ENCODE assay signal across 2 cellular contexts in the genomic region with DNA sequence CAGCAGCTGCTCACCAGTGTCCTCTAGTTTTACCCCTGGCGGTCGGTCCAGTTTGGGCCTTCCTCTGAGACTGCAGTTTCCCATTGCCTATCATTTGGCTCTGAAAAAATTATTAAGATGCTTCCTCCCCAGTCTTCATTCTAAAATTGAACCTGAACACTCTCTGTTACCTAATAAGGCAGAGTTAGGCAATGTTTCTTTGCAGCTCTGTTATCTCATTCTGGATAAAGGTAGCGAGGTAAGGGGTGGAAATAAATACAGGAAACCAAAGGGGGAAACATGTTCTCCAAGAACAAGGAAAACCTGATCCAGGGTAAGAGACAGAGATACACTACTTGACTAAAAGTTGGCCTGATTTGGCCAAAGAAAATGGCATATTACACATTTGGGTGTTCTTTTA.
TF ChIP-seq lines count a peak whose summit lies in the region.

No MANE protein-coding gene starts in this region.

TF ChIP-seq in HepG2, 621 proteins besides CTCF, POLR2A, EP300 and RAD21 (continued from another document):
- TF ChIP-seq SRF (IDR thresholded peaks at IDR 0.05; ENCODE audit: low read depth, low read length) (peak; percentile 76), SOX6 (IDR thresholded peaks at IDR 0.05) (no peak), SOX6 (CRISPR knock-in tag; IDR thresholded peaks at IDR 0.05) (0 out of 2 replicates have a peak, but pooled peaks have one; percentile 24), ZNF253 (CRISPR knock-in tag; IDR thresholded peaks at IDR 0.05; ENCODE audit: borderline replicate concordance) (no peak), BCL6 (CRISPR knock-in tag; IDR thresholded peaks at IDR 0.05) (0 out of 2 replicates have a peak, but pooled peaks have one; percentile 34), CEBPG (CRISPR knock-in tag; IDR thresholded peaks at IDR 0.05) (peak; percentile 65; the same call in 1 of the 2 replicates)
- TF ChIP-seq, protein P1, sequence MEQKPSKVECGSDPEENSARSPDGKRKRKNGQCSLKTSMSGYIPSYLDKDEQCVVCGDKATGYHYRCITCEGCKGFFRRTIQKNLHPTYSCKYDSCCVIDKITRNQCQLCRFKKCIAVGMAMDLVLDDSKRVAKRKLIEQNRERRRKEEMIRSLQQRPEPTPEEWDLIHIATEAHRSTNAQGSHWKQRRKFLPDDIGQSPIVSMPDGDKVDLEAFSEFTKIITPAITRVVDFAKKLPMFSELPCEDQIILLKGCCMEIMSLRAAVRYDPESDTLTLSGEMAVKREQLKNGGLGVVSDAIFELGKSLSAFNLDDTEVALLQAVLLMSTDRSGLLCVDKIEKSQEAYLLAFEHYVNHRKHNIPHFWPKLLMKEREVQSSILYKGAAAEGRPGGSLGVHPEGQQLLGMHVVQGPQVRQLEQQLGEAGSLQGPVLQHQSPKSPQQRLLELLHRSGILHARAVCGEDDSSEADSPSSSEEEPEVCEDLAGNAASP (CRISPR knock-in tag; IDR thresholded peaks at IDR 0.05; ENCODE audit: borderline replicate concordance), result no peak

TF ChIP-seq in HEK293T, 16 proteins besides CTCF, POLR2A, EP300 and RAD21:
- no peak for TF ChIP-seq ZNF384 (IDR thresholded peaks at IDR 0.05)
- TF ChIP-seq SUZ12 (IDR thresholded peaks at IDR 0.05), result no peak
- TF ChIP-seq ARNT (IDR thresholded peaks at IDR 0.05), result no peak
- TF ChIP-seq CTBP1 (IDR thresholded peaks at IDR 0.05; ENCODE audit: borderline replicate concordance), result no peak
- TF ChIP-seq NFRKB (IDR thresholded peaks at IDR 0.05), result no peak
- TF ChIP-seq, protein P2, sequence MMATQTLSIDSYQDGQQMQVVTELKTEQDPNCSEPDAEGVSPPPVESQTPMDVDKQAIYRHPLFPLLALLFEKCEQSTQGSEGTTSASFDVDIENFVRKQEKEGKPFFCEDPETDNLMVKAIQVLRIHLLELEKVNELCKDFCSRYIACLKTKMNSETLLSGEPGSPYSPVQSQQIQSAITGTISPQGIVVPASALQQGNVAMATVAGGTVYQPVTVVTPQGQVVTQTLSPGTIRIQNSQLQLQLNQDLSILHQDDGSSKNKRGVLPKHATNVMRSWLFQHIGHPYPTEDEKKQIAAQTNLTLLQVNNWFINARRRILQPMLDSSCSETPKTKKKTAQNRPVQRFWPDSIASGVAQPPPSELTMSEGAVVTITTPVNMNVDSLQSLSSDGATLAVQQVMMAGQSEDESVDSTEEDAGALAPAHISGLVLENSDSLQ (IDR thresholded peaks at IDR 0.05), result no peak
- TF ChIP-seq SP1 (IDR thresholded peaks at IDR 0.05), result no peak
- no peak for TF ChIP-seq ELF4 (IDR thresholded peaks at IDR 0.05)
- no peak for TF ChIP-seq FOXK2 (IDR thresholded peaks at IDR 0.05)
- TF ChIP-seq LEF1 (IDR thresholded peaks at IDR 0.05; ENCODE audit: borderline replicate concordance), result no peak
- TF ChIP-seq FOXM1 (IDR thresholded peaks at IDR 0.05; ENCODE audit: borderline replicate concordance), result no peak
- no peak for TF ChIP-seq BHLHE40 (IDR thresholded peaks at IDR 0.05; ENCODE audit: borderline replicate concordance)
